14 cellular contexts compared by ENCODE assay signal in genomic region chr3:110667216-110667615, GRCh38.
DNase-seq lines count a peak whose midpoint lies in the region; ATAC-seq, FAIRE-seq and TF ChIP-seq lines count a peak whose summit lies in the region.
"Had no signal": no experiment of that assay in that cellular context is flagged by ENCODE, and none has a peak within 500 bp of the region (broad histone marks: within the 10 kb centered on the region; RNA-seq: fewer than 3 reads in every experiment).

No MANE protein-coding gene starts in this region.

- no peak overlapping the region for H3K4me2 ChIP-seq in hepatocyte

- no peaks in the 10 kb centered on the region for H3K27me3 ChIP-seq in hepatocyte
- H3K27me3 ChIP-seq: BE2C had no signal

- no peak overlapping the region for H2AFZ ChIP-seq in hepatocyte

- H3K9me3 ChIP-seq in hepatocyte (ENCODE audit: low read depth) = no peaks in the 10 kb centered on the region
- H3K9me3 ChIP-seq: BE2C had no signal

- FAIRE-seq in urothelium cell line (lab: Jason Lieb, UNC) = peak; percentile 9
- FAIRE-seq: A204.1 had no signal

- H4K20me1 ChIP-seq in hepatocyte (ENCODE audit: insufficient read depth, poor library complexity, severe bottlenecking) = no peaks in the 10 kb centered on the region

- peaks cover 8% of the 10 kb centered on the region for H3K4me1 ChIP-seq in hepatocyte (ENCODE audit: insufficient read depth)
- H3K4me1 ChIP-seq: BE2C had no signal

- 77% methylated on average over 2 of the region's 2 CpGs for WGBS in hepatocyte (ENCODE audit: low lambda C conversion rate, missing lambda C conversion rate)

- H3K27ac ChIP-seq in hepatocyte = peak overlapping the region; percentile 72
- H3K27ac ChIP-seq: C4-2B had no signal

- DNase-seq in HT-29 (ENCODE audit: low spot score) (peak; percentile 26), SW480 (ENCODE audit: low spot score) (peak; percentile 35), hepatocyte (ENCODE audit: low spot score) (no peak), urothelium cell line (ENCODE audit: low spot score) (no peak), inferior parietal cortex (ENCODE audit: extremely low spot score) (no peak)
- DNase-seq: BE2C; CD4-positive, alpha-beta memory T cell; GF-D8; H7; KG1 had no signal

- H3K79me2 ChIP-seq in hepatocyte = no peaks in the 10 kb centered on the region

- no peak for TF ChIP-seq CTCF in hepatocyte (IDR thresholded peaks at IDR 0.05; ENCODE audit: poor library complexity)

- no peaks in the 10 kb centered on the region for H3K9me2 ChIP-seq in hepatocyte (replicated peaks; ENCODE audit: insufficient read depth)

- H3K36me3 ChIP-seq in hepatocyte (replicated peaks; ENCODE audit: insufficient read depth, low read depth) = no peaks in the 10 kb centered on the region
- H3K36me3 ChIP-seq: BE2C had no signal

- no peak overlapping the region for H3K4me3 ChIP-seq in hepatocyte

- ATAC-seq in HG03432 (IDR thresholded peaks at IDR 0.05; ENCODE audit: unreplicated experiment) (no peak), GM19395 (IDR thresholded peaks at IDR 0.05; ENCODE audit: unreplicated experiment) (no peak)

Comparison
In these comparisons a context has a peak if more than half of its experiments do, and no peak if none do; other contexts are left out.
1. DNase-seq: peak in HT-29 (single experiment) and SW480 (single experiment); none in hepatocyte (single experiment), urothelium cell line (single experiment) and inferior parietal cortex (single experiment).